Comparison of ENCODE assay signal across 9 cellular contexts in genomic region chr6:158042245-158042798, GRCh38.
A peak's percentile ranks its signal among the peaks of the same experiment; 100 is the strongest.
DNase-seq lines count a peak whose midpoint lies in the region; ATAC-seq lines count a peak whose summit lies in the region.
"Had no signal": no experiment of that assay in that cellular context is flagged by ENCODE, and none has a peak within 500 bp of the region (broad histone marks: within the 10 kb centered on the region; RNA-seq: fewer than 3 reads in every experiment).

No MANE protein-coding gene starts in this region.

- ATAC-seq in esophagus mucosa = peak; percentile 66
- no peak for ATAC-seq in naive thymus-derived CD8-positive, alpha-beta T cell
- ATAC-seq in stimulated activated naive B cell treated with anti-CD40 and anti-IgM and Interleukin-4, amounts not matched to agents 10 μg/mL and 1 μg/mL and 100 μg/mL, for 72 hours (replicated peaks) = no peak

- H3K4me1 Mint-ChIP-seq in naive thymus-derived CD8-positive, alpha-beta T cell = peaks cover 25 to 42% (median 38%) of the 10 kb centered on the region in 4 donors
- peaks cover 23 to 38% of the 10 kb centered on the region in 2 donors for H3K4me1 Mint-ChIP-seq in stimulated activated naive B cell treated with anti-CD40 and anti-IgM and Interleukin-4, amounts not matched to agents 10 μg/mL and 1 μg/mL and 100 μg/mL, for 72 hours

- POLR2A ChIA-PET in naive thymus-derived CD8-positive, alpha-beta T cell (lab: Charles Lee) = no interaction called here

- H3K36me3 Mint-ChIP-seq in naive thymus-derived CD8-positive, alpha-beta T cell = peaks cover 0 to 16% (median 10%) of the 10 kb centered on the region in 3 donors
- peaks cover 65 to 90% of the 10 kb centered on the region in 2 donors for H3K36me3 Mint-ChIP-seq in stimulated activated naive B cell treated with anti-CD40 and anti-IgM and Interleukin-4, amounts not matched to agents 10 μg/mL and 1 μg/mL and 100 μg/mL, for 72 hours

- in situ Hi-C loops in ACHN (cut with HindIII; ENCODE audit: low pct_ligation_motif_present, low pct_unique_long_range_greater_than_20kb, low sequenced_read_pairs) = no loop called here

- H3K27me3 Mint-ChIP-seq in naive thymus-derived CD8-positive, alpha-beta T cell = no peaks in the 10 kb centered on the region
- H3K27me3 Mint-ChIP-seq in stimulated activated naive B cell treated with anti-CD40 and anti-IgM and Interleukin-4, amounts not matched to agents 10 μg/mL and 1 μg/mL and 100 μg/mL, for 72 hours = no peaks in the 10 kb centered on the region
- H3K27me3 Mint-ChIP-seq: CD4-positive, CD25-positive, alpha-beta regulatory T cell had no signal

- H3K4me3 Mint-ChIP-seq in naive thymus-derived CD8-positive, alpha-beta T cell = no peak overlapping the region
- no peak overlapping the region for H3K4me3 Mint-ChIP-seq in stimulated activated naive B cell treated with anti-CD40 and anti-IgM and Interleukin-4, amounts not matched to agents 10 μg/mL and 1 μg/mL and 100 μg/mL, for 72 hours
- H3K4me3 Mint-ChIP-seq: CD4-positive, CD25-positive, alpha-beta regulatory T cell had no signal

- no peaks in the 10 kb centered on the region for H3K9me3 Mint-ChIP-seq in naive thymus-derived CD8-positive, alpha-beta T cell
- H3K9me3 Mint-ChIP-seq in stimulated activated naive B cell treated with anti-CD40 and anti-IgM and Interleukin-4, amounts not matched to agents 10 μg/mL and 1 μg/mL and 100 μg/mL, for 72 hours = no peaks in the 10 kb centered on the region
- H3K9me3 Mint-ChIP-seq: CD4-positive, CD25-positive, alpha-beta regulatory T cell had no signal

- DNase-seq in ACHN (peak; percentile 78), RPMI7951 (ENCODE audit: low read depth) (peak; percentile 96), NCI-H1694 (lab: John Stamatoyannopoulos, UW) (no peak), UCSD-AML1 (lab: John Stamatoyannopoulos, UW; ENCODE audit: unreplicated experiment) (no peak), NCI-H128 (lab: John Stamatoyannopoulos, UW; ENCODE audit: unreplicated experiment) (no peak)
- peak in 1 of 10 donors; percentile 10 for DNase-seq in naive thymus-derived CD8-positive, alpha-beta T cell
- DNase-seq in stimulated activated naive B cell treated with anti-CD40 and anti-IgM and Interleukin-4, amounts not matched to agents 10 μg/mL and 1 μg/mL and 100 μg/mL, for 72 hours = no peak
- DNase-seq: CD4-positive, CD25-positive, alpha-beta regulatory T cell had no signal

- H3K27ac Mint-ChIP-seq in naive thymus-derived CD8-positive, alpha-beta T cell = peak overlapping the region in 8 of 10 donors; percentile 3 to 46 (median 29)
- no peak overlapping the region for H3K27ac Mint-ChIP-seq in stimulated activated naive B cell treated with anti-CD40 and anti-IgM and Interleukin-4, amounts not matched to agents 10 μg/mL and 1 μg/mL and 100 μg/mL, for 72 hours

Comparison
In these comparisons a context has a peak if more than half of its experiments do, and no peak if none do; other contexts are left out.
1. DNase-seq: peak in ACHN (single experiment) and RPMI7951 (single experiment); none in stimulated activated naive B cell treated with anti-CD40 and anti-IgM and Interleukin-4, amounts not matched to agents 10 μg/mL and 1 μg/mL and 100 μg/mL, for 72 hours (single experiment), NCI-H1694 (single experiment), UCSD-AML1 (single experiment) and NCI-H128 (single experiment).